8 cellular contexts compared by ENCODE assay signal in genomic region chr1:42658880-42659337, GRCh38. TPM values are rescaled to one million over a fixed set of nuclear protein-coding genes. Genes with fewer than 3 reads are reported as not detected.
DNase-seq lines count a peak whose midpoint lies in the region; TF ChIP-seq lines count a peak whose summit lies in the region.

No MANE protein-coding gene starts in this region.

- H3K27me3 ChIP-seq in prostate gland (replicated peaks; ENCODE audit: insufficient read depth): no peaks in the 10 kb centered on the region

- H3K36me3 ChIP-seq in SK-N-MC (ENCODE audit: insufficient read depth, low read length) (peaks cover 38% of the 10 kb centered on the region), prostate gland (no peaks in the 10 kb centered on the region)

- H3K27ac ChIP-seq in SK-N-MC: no peak overlapping the region
- H3K27ac ChIP-seq in prostate gland: peak overlapping the region; percentile 78 to 85

- no peaks in the 10 kb centered on the region for H3K27me3 Mint-ChIP-seq in activated naive CD4-positive, alpha-beta T cell treated with anti-CD3 and anti-CD28 coated beads, Interleukin-2, amount 10 ng/mL, durations not matched to agents 7 days and 5 days

- H3K27ac Mint-ChIP-seq in activated naive CD4-positive, alpha-beta T cell treated with anti-CD3 and anti-CD28 coated beads, Interleukin-2, amount 10 ng/mL, durations not matched to agents 7 days and 5 days: peak overlapping the region; percentile 97

- intact Hi-C loops in prostate gland (cut with DNase I): loop anchor here (2.0 kb wide), 1 partner anchor 24 kb away; the partner anchor contains the start of gene YBX1

- H3K4me3 Mint-ChIP-seq in activated naive CD4-positive, alpha-beta T cell treated with anti-CD3 and anti-CD28 coated beads, Interleukin-2, amount 10 ng/mL, durations not matched to agents 7 days and 5 days: peak overlapping the region; percentile 100

- TF ChIP-seq CTCF in prostate gland (IDR thresholded peaks at IDR 0.05): no peak

- peaks cover 9% of the 10 kb centered on the region for H3K4me1 ChIP-seq in prostate gland (replicated peaks)

- DNase-seq in activated naive CD4-positive, alpha-beta T cell treated with anti-CD3 and anti-CD28 coated beads, Interleukin-2, amount 10 ng/mL, durations not matched to agents 7 days and 5 days: no peak
- DNase-seq in activated naive CD4-positive, alpha-beta T cell treated with Interleukin-2 at 50 U/mL for 16 hours: no peak
- DNase-seq in SK-N-MC (ENCODE audit: low read depth, low spot score) (no peak), fibroblast of peridontal ligament (ENCODE audit: extremely low read depth) (peak; percentile 19), prostate gland (ENCODE audit: low spot score) (no peak), Kasumi-1 (lab: John Stamatoyannopoulos, UW) (no peak), NCI-H1417 treated with DMSO at 0.1 percent for 48 hours (lab: John Stamatoyannopoulos, UW) (no peak), T-helper 9 cell (no peak)

- 4% methylated on average over 19 of the region's 19 CpGs for WGBS in prostate gland

- peaks cover 32% of the 10 kb centered on the region for H3K36me3 Mint-ChIP-seq in activated naive CD4-positive, alpha-beta T cell treated with anti-CD3 and anti-CD28 coated beads, Interleukin-2, amount 10 ng/mL, durations not matched to agents 7 days and 5 days

- peaks cover 51% of the 10 kb centered on the region for H3K4me1 Mint-ChIP-seq in activated naive CD4-positive, alpha-beta T cell treated with anti-CD3 and anti-CD28 coated beads, Interleukin-2, amount 10 ng/mL, durations not matched to agents 7 days and 5 days

- TF ChIP-seq POLR2A in prostate gland (IDR thresholded peaks at IDR 0.05): no peak

- CTCF ChIA-PET in activated naive CD4-positive, alpha-beta T cell treated with anti-CD3 and anti-CD28 coated beads, Interleukin-2, amount 10 ng/mL, durations not matched to agents 7 days and 5 days (lab: Charles Lee): interaction anchor here (1.4 to 1.5 kb wide), 2 partner anchors 23 to 414 kb away, joined by 4 read pairs; partner anchors contain the start of gene YBX1

- H3K9me3 Mint-ChIP-seq in activated naive CD4-positive, alpha-beta T cell treated with anti-CD3 and anti-CD28 coated beads, Interleukin-2, amount 10 ng/mL, durations not matched to agents 7 days and 5 days: no peaks in the 10 kb centered on the region

- H3K4me3 ChIP-seq in SK-N-MC (peak overlapping the region; percentile 91), prostate gland (peak overlapping the region; percentile 63 to 67)

- H3K9me3 ChIP-seq in SK-N-MC (ENCODE audit: low read depth, low read length) (no peaks in the 10 kb centered on the region), prostate gland (no peaks in the 10 kb centered on the region)

- peak overlapping the region; percentile 79 for H3K9ac ChIP-seq in SK-N-MC (ENCODE audit: insufficient read length)

RNA-seq across cellular contexts. Expression of gene PPIH, which starts 0.7 kb away (rescaled TPM):
- total RNA-seq in prostate gland: 10 to 100 TPM; 31.9 to 39.4 TPM

RNA-seq across cellular contexts. Expression of gene YBX1, which starts 23.3 kb away (rescaled TPM):
- 100 to 1,000 TPM; 325 to 406 TPM for total RNA-seq in prostate gland
